In the genomic region with DNA sequence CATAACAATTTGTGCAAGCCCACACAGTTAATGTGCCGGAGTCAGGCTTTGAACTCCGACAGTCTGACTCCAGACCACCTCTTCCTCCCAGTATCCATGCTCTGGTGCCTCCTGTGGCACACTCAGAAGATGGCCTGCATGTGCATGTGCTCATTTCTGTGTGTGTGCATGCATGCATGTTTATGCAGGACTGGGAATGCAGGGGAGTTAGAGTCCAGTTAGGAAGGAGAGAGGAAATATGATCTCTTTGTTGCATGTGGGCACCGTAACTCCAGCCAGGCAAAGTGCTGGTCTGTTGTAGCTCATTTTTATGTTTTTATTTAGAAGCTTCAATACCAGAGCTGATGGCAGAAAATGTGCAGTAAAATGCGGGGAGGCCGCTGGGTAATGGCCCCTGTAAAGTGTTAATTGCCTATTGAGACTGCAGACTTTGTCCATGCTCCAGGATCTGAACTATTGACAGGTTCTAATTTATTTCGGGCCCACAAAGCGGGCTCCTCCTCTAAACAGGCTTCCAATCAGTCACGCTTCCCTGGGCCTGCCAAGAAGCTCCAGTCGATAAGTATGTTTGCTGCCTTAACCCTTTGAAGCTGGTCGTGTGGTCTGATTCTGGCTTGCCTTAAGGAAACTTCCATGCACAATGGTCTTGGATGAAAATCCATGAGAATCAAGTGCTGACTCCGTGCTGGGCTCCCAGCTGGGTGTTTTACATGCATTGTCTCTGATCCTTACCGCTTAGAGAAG, we compare ENCODE assay signal across 21 cellular contexts.
DNase-seq lines count a peak whose midpoint lies in the region; ATAC-seq, FAIRE-seq and TF ChIP-seq lines count a peak whose summit lies in the region.
"Had no signal": no experiment of that assay in that cellular context is flagged by ENCODE, and none has a peak within 500 bp of the region (broad histone marks: within the 10 kb centered on the region; RNA-seq: fewer than 3 reads in every experiment).

No MANE protein-coding gene starts in this region.

- no peak for ATAC-seq in HG03432 (IDR thresholded peaks at IDR 0.05; ENCODE audit: unreplicated experiment)
- no peak for ATAC-seq in activated naive CD8-positive, alpha-beta T cell treated with anti-CD3 and anti-CD28 coated beads, Interleukin-2, amount 50 U/mL, for 24 hours
- ATAC-seq in activated CD8-positive, alpha-beta T cell treated with anti-CD3 and anti-CD28 coated beads for 36 hours = no peak
- ATAC-seq in HG03378 (IDR thresholded peaks at IDR 0.05; ENCODE audit: unreplicated experiment) = no peak
- ATAC-seq: A549 had no signal

- no peak for TF ChIP-seq POLR2A in stomach (IDR thresholded peaks at IDR 0.05)

- 38 to 51% (median 42%) methylated on average over 12 of the region's 12 CpGs for WGBS in stomach, 5 donors

- no peak overlapping the region for H3K4me3 ChIP-seq in stomach
- H3K4me3 ChIP-seq: A549, HAP-1 had no signal

- H3K27me3 ChIP-seq in stomach = no peaks in the 10 kb centered on the region
- H3K27me3 ChIP-seq: BE2C had no signal

- peak overlapping the region; percentile 8 for H3K27ac Mint-ChIP-seq in glutamatergic neuron (ENCODE audit: unreplicated experiment)
- no peak overlapping the region for H3K27ac Mint-ChIP-seq in nephron progenitor cell
- no peak overlapping the region for H3K27ac Mint-ChIP-seq in activated naive CD8-positive, alpha-beta T cell treated with anti-CD3 and anti-CD28 coated beads, Interleukin-2, amount 50 U/mL, for 24 hours
- H3K27ac Mint-ChIP-seq in activated CD8-positive, alpha-beta T cell treated with anti-CD3 and anti-CD28 coated beads for 36 hours = no peak overlapping the region
- H3K27ac Mint-ChIP-seq: CD4-positive, alpha-beta memory T cell had no signal

- TF ChIP-seq EP300 in stomach (IDR thresholded peaks at IDR 0.05) = no peak

- POLR2A ChIA-PET in activated CD8-positive, alpha-beta T cell treated with anti-CD3 and anti-CD28 coated beads for 36 hours (lab: Charles Lee) = no interaction called here

- H3K36me3 ChIP-seq in stomach = no peaks in the 10 kb centered on the region
- H3K36me3 ChIP-seq: BE2C, HAP-1 had no signal

- H3K27me3 Mint-ChIP-seq in glutamatergic neuron (ENCODE audit: unreplicated experiment) (peaks cover 2% of the 10 kb centered on the region), nephron progenitor cell (ENCODE audit: low read depth, poor library complexity) (peaks cover 46% of the 10 kb centered on the region)
- H3K27me3 Mint-ChIP-seq in activated naive CD8-positive, alpha-beta T cell treated with anti-CD3 and anti-CD28 coated beads, Interleukin-2, amount 50 U/mL, for 24 hours = no peaks in the 10 kb centered on the region
- H3K27me3 Mint-ChIP-seq in activated CD8-positive, alpha-beta T cell treated with anti-CD3 and anti-CD28 coated beads for 36 hours = peaks cover 2% of the 10 kb centered on the region

- intact Hi-C loops in stomach (cut with DNase I; ENCODE audit: low total_unique reads) = no loop called here
- intact Hi-C loops in activated CD8-positive, alpha-beta T cell treated with anti-CD3 and anti-CD28 coated beads for 36 hours (cut with micrococcal nuclease) = no loop called here

- FAIRE-seq in HTR-8/SVneo (lab: Jason Lieb, UNC) = peak; percentile 75
- FAIRE-seq: A549, D721Med, GM12892 had no signal

- H3K36me3 Mint-ChIP-seq in glutamatergic neuron (ENCODE audit: unreplicated experiment) (no peaks in the 10 kb centered on the region), nephron progenitor cell (ENCODE audit: low read depth) (no peaks in the 10 kb centered on the region)
- H3K36me3 Mint-ChIP-seq in activated naive CD8-positive, alpha-beta T cell treated with anti-CD3 and anti-CD28 coated beads, Interleukin-2, amount 50 U/mL, for 24 hours (ENCODE audit: low read depth) = no peaks in the 10 kb centered on the region
- H3K36me3 Mint-ChIP-seq in activated CD8-positive, alpha-beta T cell treated with anti-CD3 and anti-CD28 coated beads for 36 hours (ENCODE audit: low read depth) = no peaks in the 10 kb centered on the region
- H3K36me3 Mint-ChIP-seq: CD4-positive, alpha-beta memory T cell had no signal

- H3K9me3 Mint-ChIP-seq in glutamatergic neuron (ENCODE audit: unreplicated experiment) (peaks cover 4% of the 10 kb centered on the region), nephron progenitor cell (peaks cover 5% of the 10 kb centered on the region)
- H3K9me3 Mint-ChIP-seq in activated naive CD8-positive, alpha-beta T cell treated with anti-CD3 and anti-CD28 coated beads, Interleukin-2, amount 50 U/mL, for 24 hours = no peaks in the 10 kb centered on the region
- no peaks in the 10 kb centered on the region for H3K9me3 Mint-ChIP-seq in activated CD8-positive, alpha-beta T cell treated with anti-CD3 and anti-CD28 coated beads for 36 hours
- H3K9me3 Mint-ChIP-seq: CD4-positive, alpha-beta memory T cell had no signal

- no peak for TF ChIP-seq CTCF in glutamatergic neuron (IDR thresholded peaks at IDR 0.05; ENCODE audit: partially characterized antibody, unreplicated experiment)
- no peak for TF ChIP-seq CTCF in nephron progenitor cell (IDR thresholded peaks at IDR 0.05)
- no peak for TF ChIP-seq CTCF in stomach (IDR thresholded peaks at IDR 0.05)
- TF ChIP-seq CTCF in activated CD8-positive, alpha-beta T cell treated with anti-CD3 and anti-CD28 coated beads for 36 hours (IDR thresholded peaks at IDR 0.05) = no peak

- no peaks in the 10 kb centered on the region for H3K9me3 ChIP-seq in stomach
- H3K9me3 ChIP-seq: A549, BE2C, HAP-1 had no signal

- no peak overlapping the region for H3K27ac ChIP-seq in stomach
- H3K27ac ChIP-seq: A549, C4-2B had no signal

- peaks cover 0 to 15% (median 6%) of the 10 kb centered on the region in 4 donors for H3K4me1 ChIP-seq in stomach
- H3K4me1 ChIP-seq: A549, HAP-1 had no signal

- DNase-seq in HTR-8/SVneo (ENCODE audit: insufficient read length, low spot score) (no peak), glutamatergic neuron (no peak), nephron progenitor cell (peak; percentile 31), stomach (peak; percentile 49)
- DNase-seq in activated naive CD8-positive, alpha-beta T cell treated with anti-CD3 and anti-CD28 coated beads, Interleukin-2, amount 50 U/mL, for 24 hours = no peak
- DNase-seq in activated CD8-positive, alpha-beta T cell treated with anti-CD3 and anti-CD28 coated beads for 36 hours = no peak
- DNase-seq: BE2C; CD4-positive, alpha-beta memory T cell; COR-L47; DMS153; DMS79 treated with DMSO at 0.1 percent for 48 hours; EL; GDM1; GOT3 had no signal

- H3K4me1 Mint-ChIP-seq in glutamatergic neuron (ENCODE audit: low read depth, unreplicated experiment) = peaks cover 9% of the 10 kb centered on the region
- peaks cover 28% of the 10 kb centered on the region for H3K4me1 Mint-ChIP-seq in nephron progenitor cell
- no peaks in the 10 kb centered on the region for H3K4me1 Mint-ChIP-seq in activated naive CD8-positive, alpha-beta T cell treated with anti-CD3 and anti-CD28 coated beads, Interleukin-2, amount 50 U/mL, for 24 hours
- H3K4me1 Mint-ChIP-seq in activated CD8-positive, alpha-beta T cell treated with anti-CD3 and anti-CD28 coated beads for 36 hours (ENCODE audit: low read depth) = no peaks in the 10 kb centered on the region
- H3K4me1 Mint-ChIP-seq: CD4-positive, alpha-beta memory T cell had no signal

- CTCF ChIA-PET in activated CD8-positive, alpha-beta T cell treated with anti-CD3 and anti-CD28 coated beads for 36 hours (lab: Charles Lee) = no interaction called here

- H3K4me3 Mint-ChIP-seq in glutamatergic neuron (ENCODE audit: unreplicated experiment) (no peak overlapping the region), nephron progenitor cell (peak overlapping the region; percentile 58)
- H3K4me3 Mint-ChIP-seq in activated naive CD8-positive, alpha-beta T cell treated with anti-CD3 and anti-CD28 coated beads, Interleukin-2, amount 50 U/mL, for 24 hours = no peak overlapping the region
- H3K4me3 Mint-ChIP-seq in activated CD8-positive, alpha-beta T cell treated with anti-CD3 and anti-CD28 coated beads for 36 hours = no peak overlapping the region
- H3K4me3 Mint-ChIP-seq: CD4-positive, alpha-beta memory T cell had no signal

Comparison
In these comparisons a context has a peak if more than half of its experiments do, and no peak if none do; other contexts are left out.
1. DNase-seq: peak in nephron progenitor cell (single experiment) and stomach (single experiment); none in HTR-8/SVneo (single experiment), glutamatergic neuron (single experiment), activated naive CD8-positive, alpha-beta T cell treated with anti-CD3 and anti-CD28 coated beads, Interleukin-2, amount 50 U/mL, for 24 hours (single experiment) and activated CD8-positive, alpha-beta T cell treated with anti-CD3 and anti-CD28 coated beads for 36 hours (single experiment).